Comparison of ENCODE assay signal across 8 cellular contexts in the genomic region with DNA sequence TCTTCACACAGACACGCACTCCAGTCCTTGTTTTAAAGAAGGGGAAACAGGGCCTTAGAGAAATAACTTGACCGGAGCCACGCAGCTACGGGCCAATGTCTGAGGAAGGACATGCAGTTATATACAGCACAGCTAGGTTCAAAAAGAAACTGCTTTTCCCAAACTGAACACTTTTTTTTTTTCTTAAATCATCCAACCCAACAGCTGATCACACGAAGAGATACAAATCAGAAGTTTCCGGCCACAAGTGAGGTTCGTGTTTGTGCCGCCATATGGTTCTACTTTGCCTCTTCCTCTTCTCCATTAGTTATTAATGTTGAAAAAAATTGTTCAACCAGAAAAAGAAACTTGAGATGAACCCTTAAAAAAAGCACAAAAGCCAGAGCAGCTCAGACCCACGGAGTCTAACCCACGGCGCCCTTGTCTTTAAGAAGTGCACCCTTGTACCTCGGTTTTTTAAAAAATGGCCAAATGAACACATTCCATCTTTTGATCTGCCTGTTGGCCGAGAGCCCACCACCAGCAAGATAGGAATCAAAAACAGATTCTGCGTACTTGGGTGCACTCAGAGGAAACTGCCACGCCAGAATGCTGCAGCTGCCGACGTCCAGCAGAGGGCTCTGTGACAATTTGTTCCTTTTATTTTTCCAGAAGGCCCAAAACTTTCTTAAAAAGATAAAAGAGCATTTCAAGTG.
DNase-seq lines count a peak whose midpoint lies in the region; TF ChIP-seq lines count a peak whose summit lies in the region.

No MANE protein-coding gene starts in this region.

- no peaks in the 10 kb centered on the region for H3K27me3 Mint-ChIP-seq in mesothelial cell of epicardium (ENCODE audit: low read depth)

- H3F3A ChIP-seq in Loucy (ENCODE audit: low read depth): peaks cover 16% of the 10 kb centered on the region; the same call in 1 of the 2 replicates

- H3K9me2 ChIP-seq in Loucy (replicated peaks; ENCODE audit: low read depth, low read length): no peaks in the 10 kb centered on the region

- H3K27ac Mint-ChIP-seq in mesothelial cell of epicardium: peak overlapping the region; percentile 98

- H3K9ac ChIP-seq in Loucy (ENCODE audit: low read depth, low read length, poor library complexity, severe bottlenecking): peak overlapping the region; percentile 73

- H3K9me3 Mint-ChIP-seq in mesothelial cell of epicardium: no peaks in the 10 kb centered on the region

- no peaks in the 10 kb centered on the region for H3K9me3 ChIP-seq in Loucy (ENCODE audit: insufficient read depth, low read depth, low read length)

- H4K20me1 ChIP-seq in Loucy (ENCODE audit: insufficient read depth, low read length, poor library complexity, severe bottlenecking): peaks cover 68% of the 10 kb centered on the region

- peak; percentile 64 for TF ChIP-seq CTCF in GM20000 (IDR thresholded peaks at IDR 0.05; ENCODE audit: extremely low read depth, missing control alignments)
- TF ChIP-seq CTCF in Loucy (conservative IDR thresholded peaks at IDR 0.05; ENCODE audit: low read length): peak; percentile 98
- TF ChIP-seq CTCF in mesothelial cell of epicardium (IDR thresholded peaks at IDR 0.05; ENCODE audit: unreplicated experiment): peak; percentile 83

- peaks cover 47% of the 10 kb centered on the region for H3K4me1 Mint-ChIP-seq in mesothelial cell of epicardium

- peak; percentile 71 for DNase-seq in CMK (ENCODE audit: low read depth)
- DNase-seq in GM20000 (ENCODE audit: low spot score): peak; percentile 70
- peak; percentile 66 for DNase-seq in activated CD4-positive, alpha-beta T cell treated with anti-CD3 and anti-CD28 coated beads, Interleukin-2, amount 50 U/mL, for 1 hour
- peak; percentile 43 to 60 for DNase-seq in dermis microvascular lymphatic vessel endothelial cell (ENCODE audit: low read depth in 2 of 2)
- DNase-seq in mesothelial cell of epicardium (ENCODE audit: low spot score in 2 of 2, unreplicated experiment in 2 of 2): peak; percentile 39 to 77
- DNase-seq in stimulated activated CD8-positive, alpha-beta memory T cell treated with anti-CD3 and anti-CD28 coated beads, Interleukin-4, amount 100 ng/mL, for 1 hour (ENCODE audit: low read depth in 2 of 2, low spot score in 1 of 2): peak; percentile 13 to 48
- no peak for DNase-seq in cortex of kidney (lab: John Stamatoyannopoulos, UW)

- H3K4me2 ChIP-seq in Loucy (ENCODE audit: low read depth, low read length, poor library complexity, severe bottlenecking): peak overlapping the region; percentile 80

- no peaks in the 10 kb centered on the region for H3K36me3 Mint-ChIP-seq in mesothelial cell of epicardium

- H3K79me2 ChIP-seq in Loucy (ENCODE audit: insufficient read depth, low read length): peaks cover 87% of the 10 kb centered on the region

- H3K27me3 ChIP-seq in Loucy (ENCODE audit: insufficient read depth, low read length, poor library complexity, severe bottlenecking): no peaks in the 10 kb centered on the region

- H3K4me3 ChIP-seq in Loucy (ENCODE audit: low read length, poor library complexity, severe bottlenecking): peak overlapping the region; percentile 69

- H3K36me3 ChIP-seq in Loucy (ENCODE audit: insufficient read depth, low read length): peaks cover 10% of the 10 kb centered on the region; the same call in 1 of the 2 replicates

- H2AFZ ChIP-seq in Loucy (ENCODE audit: low read length): no peak overlapping the region

- H3K4me3 Mint-ChIP-seq in mesothelial cell of epicardium: peak overlapping the region; percentile 62

- H3K4me1 ChIP-seq in Loucy (ENCODE audit: insufficient read depth, low read length, poor library complexity, severe bottlenecking): peaks cover 44% of the 10 kb centered on the region
